In the genomic region with DNA sequence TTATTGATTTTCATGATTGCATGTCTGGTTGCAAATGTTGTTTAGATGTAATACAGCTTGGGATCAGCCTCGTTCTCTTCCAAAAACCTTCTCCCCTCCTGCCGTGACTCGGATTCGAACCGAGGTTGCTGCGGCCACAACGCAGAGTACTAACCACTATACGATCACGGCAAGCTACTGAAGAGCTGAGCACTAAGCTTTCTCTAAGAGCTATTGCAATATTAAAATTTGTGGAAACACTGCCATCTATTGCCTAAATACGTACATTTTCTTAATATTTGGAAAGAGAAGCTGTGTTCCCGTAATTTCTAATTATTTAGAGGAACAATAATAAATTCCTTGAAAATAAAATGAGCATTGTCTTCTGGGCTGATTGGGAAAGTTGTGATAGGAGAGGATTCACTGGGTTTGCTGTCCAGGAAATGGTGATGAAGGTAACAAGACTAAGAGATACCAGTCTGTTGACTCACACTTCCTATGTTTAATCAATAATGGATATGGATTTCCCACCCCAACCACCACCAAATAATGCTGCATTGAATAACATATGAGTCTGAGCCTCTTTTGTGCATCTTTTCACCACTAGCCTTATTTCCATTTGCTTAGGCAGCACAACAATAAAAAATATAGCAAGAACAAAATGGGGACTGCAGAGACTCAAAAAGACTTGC, we compare ENCODE assay signal across 8 cellular contexts.
A peak's percentile ranks its signal among the peaks of the same experiment; 100 is the strongest.
DNase-seq lines count a peak whose midpoint lies in the region; ATAC-seq, FAIRE-seq and TF ChIP-seq lines count a peak whose summit lies in the region.

No MANE protein-coding gene starts in this region.

- POLR2A ChIA-PET in OCI-LY7 (lab: Charles Lee): no interaction called here
- POLR2A ChIA-PET in T-cell (lab: Charles Lee): no interaction called here

- H3K79me2 ChIP-seq in OCI-LY7 (ENCODE audit: insufficient read depth, low read depth, low read length): no peaks in the 10 kb centered on the region

- no peaks in the 10 kb centered on the region for H3K9me3 Mint-ChIP-seq in T-cell

- H3K4me1 Mint-ChIP-seq in T-cell: peaks cover 0 to 4% (median 2%) of the 10 kb centered on the region in 3 donors

- no peak for TF ChIP-seq EP300 in esophagus muscularis mucosa (IDR thresholded peaks at IDR 0.05)
- TF ChIP-seq EP300 in ovary (IDR thresholded peaks at IDR 0.05): no peak

- BruUV-seq in OCI-LY7 (replicated peaks; lab: Mats Ljungman, UMichigan): no TSS peak

- H3K36me3 ChIP-seq in OCI-LY7 (ENCODE audit: insufficient read depth, low read length) (no peaks in the 10 kb centered on the region), esophagus muscularis mucosa (no peaks in the 10 kb centered on the region), ovary (no peaks in the 10 kb centered on the region)

- no peak for FAIRE-seq in GM12892 (lab: Jason Lieb, UNC)

- TF ChIP-seq POLR2A in esophagus muscularis mucosa (IDR thresholded peaks at IDR 0.05; ENCODE audit: low read depth) (no peak), ovary (IDR thresholded peaks at IDR 0.05) (no peak), GM12892 (IDR thresholded peaks at IDR 0.05; ENCODE audit: low read depth, low read length) (no peak)

- no peak overlapping the region for H3K4me3 ChIP-seq in OCI-LY7 (ENCODE audit: low read depth, low read length, poor library complexity, severe bottlenecking)
- H3K4me3 ChIP-seq in esophagus muscularis mucosa: peak overlapping the region in 2 of 4 donors; percentile 7 to 29
- H3K4me3 ChIP-seq in ovary: no peak overlapping the region

- H3K27ac ChIP-seq in OCI-LY7 (ENCODE audit: low read depth, low read length, poor library complexity, severe bottlenecking) (no peak overlapping the region), esophagus muscularis mucosa (replicated peaks in 1 of 4) (no peak overlapping the region), ovary (no peak overlapping the region)

- ATAC-seq in T-cell (replicated peaks in 1 of 4) (no peak), GM19328 (IDR thresholded peaks at IDR 0.05; ENCODE audit: unreplicated experiment) (no peak)

- no peaks in the 10 kb centered on the region for H3K9me2 ChIP-seq in OCI-LY7 (ENCODE audit: insufficient read depth, low read length)

- intact Hi-C loops in OCI-LY7 (cut with micrococcal nuclease; ENCODE audit: unreplicated experiment): loop anchor here (1.0 kb wide), 1 partner anchor 1007 kb away; no protein-coding TSS in a partner anchor
- intact Hi-C loops in esophagus muscularis mucosa (cut with DNase I): loop anchor here (5.0 to 10.0 kb wide), 2 partner anchors 1082 to 1399 kb away; no protein-coding TSS in a partner anchor
- intact Hi-C loops in ovary (cut with DNase I): no loop called here

- DNase-seq in SHP77 treated with DMSO at 0.1 percent for 48 hours (lab: John Stamatoyannopoulos, UW): peak; percentile 1
- DNase-seq in SHP77 (lab: John Stamatoyannopoulos, UW): no peak
- peak; percentile 39 for DNase-seq in OCI-LY7 (ENCODE audit: low spot score)
- no peak for DNase-seq in esophagus muscularis mucosa (ENCODE audit: extremely low spot score)
- DNase-seq in ovary: peak; percentile 28 to 62 (median 49)
- DNase-seq in T-cell: no peak
- no peak for DNase-seq in GM12892 (ENCODE audit: insufficient read length)

- H3K27ac Mint-ChIP-seq in T-cell: no peak overlapping the region

- no peak overlapping the region for H2AFZ ChIP-seq in OCI-LY7 (ENCODE audit: low read length)

- 7% methylated on average over 11 of the region's 11 CpGs for WGBS in esophagus muscularis mucosa
- WGBS in ovary, 3 donors: 1 to 2% (median 1%) methylated on average over 11 of the region's 11 CpGs

- TF ChIP-seq CTCF in OCI-LY7 (conservative IDR thresholded peaks at IDR 0.05; ENCODE audit: low read length) (peak; percentile 72), esophagus muscularis mucosa (IDR thresholded peaks at IDR 0.05) (peak; percentile 32 to 44 (median 34)), ovary (IDR thresholded peaks at IDR 0.05) (peak in 2 of 3 donors; percentile 15 to 35)

- CTCF ChIA-PET in OCI-LY7 (lab: Charles Lee; ENCODE audit: unreplicated experiment) (interaction anchor here (0.8 to 1.1 kb wide), 2 partner anchors 11 to 994 kb away, joined by 3 read pairs; no protein-coding TSS in a partner anchor), T-cell (lab: Charles Lee) (no interaction called here)

- H3K4me2 ChIP-seq in OCI-LY7 (ENCODE audit: low read length): no peak overlapping the region

- H4K20me1 ChIP-seq in OCI-LY7 (ENCODE audit: insufficient read depth, low read length): no peaks in the 10 kb centered on the region

- H3K9me3 ChIP-seq in OCI-LY7 (ENCODE audit: low read length) (no peaks in the 10 kb centered on the region), esophagus muscularis mucosa (no peaks in the 10 kb centered on the region), ovary (no peaks in the 10 kb centered on the region)

- no peak overlapping the region for H3K4me3 Mint-ChIP-seq in T-cell

- H3K27me3 Mint-ChIP-seq in T-cell: peaks cover 16 to 36% of the 10 kb centered on the region in 2 donors

- no peaks in the 10 kb centered on the region for H3K36me3 Mint-ChIP-seq in T-cell

- no peaks in the 10 kb centered on the region for H3K27me3 ChIP-seq in esophagus muscularis mucosa
- H3K27me3 ChIP-seq in ovary: no peaks in the 10 kb centered on the region

- H3K4me1 ChIP-seq in OCI-LY7 (ENCODE audit: insufficient read depth, low read length, poor library complexity, severe bottlenecking) (no peaks in the 10 kb centered on the region), esophagus muscularis mucosa (peaks cover 8 to 16% (median 11%) of the 10 kb centered on the region in 4 donors), ovary (ENCODE audit: insufficient read depth) (no peaks in the 10 kb centered on the region)

Comparison
In these comparisons a context has a peak if more than half of its experiments do, and no peak if none do; other contexts are left out.
1. DNase-seq: peak in SHP77 treated with DMSO at 0.1 percent for 48 hours (single experiment), OCI-LY7 (single experiment) and ovary (5 of 5); none in SHP77 (0 of 2), esophagus muscularis mucosa (single experiment), T-cell (0 of 34) and GM12892 (single experiment).
2. intact Hi-C loops: an anchor here in OCI-LY7 (1.0 kb wide) and esophagus muscularis mucosa (5.0 to 10.0 kb wide); none called in ovary.
3. Peak in every context shown above with its lines, with median percentiles within 50 percentile points of each other: CTCF ChIP-seq.